Comparison of ENCODE assay signal across 2 cellular contexts in the genomic region with DNA sequence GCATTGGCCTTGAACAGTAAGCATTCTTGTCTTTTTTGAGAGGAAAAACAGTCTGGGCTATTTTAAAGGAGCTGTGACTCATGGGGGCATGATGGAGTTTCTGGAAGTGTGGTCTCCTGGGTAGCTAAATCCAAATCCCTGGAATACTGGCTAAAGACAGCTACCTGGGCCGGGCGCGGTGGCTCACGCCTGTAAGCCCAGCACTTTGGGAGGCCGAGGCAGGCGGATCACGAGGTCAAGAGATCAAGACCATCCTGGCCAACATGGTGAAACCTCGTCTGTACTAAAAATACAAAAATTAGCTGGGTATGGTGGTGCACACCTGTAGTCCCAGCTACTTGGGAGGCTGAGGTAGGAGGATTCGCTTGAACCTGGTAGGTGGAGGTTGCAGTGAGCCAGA. TPM values are rescaled to one million over a fixed set of nuclear protein-coding genes. Genes with fewer than 3 reads are reported as not detected.
"Had no signal": no experiment of that assay in that cellular context is flagged by ENCODE, and none has a peak within 500 bp of the region (broad histone marks: within the 10 kb centered on the region; RNA-seq: fewer than 3 reads in every experiment).

No MANE protein-coding gene starts in this region.

RNA-seq across cellular contexts. Expression of a gene that starts 8.3 kb away (rescaled TPM):
- total RNA-seq: osteocyte had no signal
- polyA plus RNA-seq: keratinocyte had no signal
